ENCODE assay signal across 1 cellular context in genomic region chr1:26478988-26479387, GRCh38.
TF ChIP-seq lines count a peak whose summit lies in the region.

No MANE protein-coding gene starts in this region.

TF ChIP-seq in K562, 482 proteins besides CTCF, POLR2A, EP300 and RAD21:
- TF ChIP-seq THRB (CRISPR knock-in tag; conservative IDR thresholded peaks at IDR 0.05) (no peak), RAD51 (IDR thresholded peaks at IDR 0.05; ENCODE audit: borderline replicate concordance, low read depth) (0 out of 2 replicates have a peak, but pooled peaks have one; percentile 18), MYNN (IDR thresholded peaks at IDR 0.05) (0 out of 2 replicates have a peak, but pooled peaks have one; percentile 21), MYNN (CRISPR knock-in tag; IDR thresholded peaks at IDR 0.05) (no peak), XRCC4 (IDR thresholded peaks at IDR 0.05; ENCODE audit: extremely low read depth, insufficient read depth, insufficient read length) (no peak), POLR2H (tag; IDR thresholded peaks at IDR 0.05; ENCODE audit: low read depth) (peak; percentile 39)
- TF ChIP-seq, protein P1, sequence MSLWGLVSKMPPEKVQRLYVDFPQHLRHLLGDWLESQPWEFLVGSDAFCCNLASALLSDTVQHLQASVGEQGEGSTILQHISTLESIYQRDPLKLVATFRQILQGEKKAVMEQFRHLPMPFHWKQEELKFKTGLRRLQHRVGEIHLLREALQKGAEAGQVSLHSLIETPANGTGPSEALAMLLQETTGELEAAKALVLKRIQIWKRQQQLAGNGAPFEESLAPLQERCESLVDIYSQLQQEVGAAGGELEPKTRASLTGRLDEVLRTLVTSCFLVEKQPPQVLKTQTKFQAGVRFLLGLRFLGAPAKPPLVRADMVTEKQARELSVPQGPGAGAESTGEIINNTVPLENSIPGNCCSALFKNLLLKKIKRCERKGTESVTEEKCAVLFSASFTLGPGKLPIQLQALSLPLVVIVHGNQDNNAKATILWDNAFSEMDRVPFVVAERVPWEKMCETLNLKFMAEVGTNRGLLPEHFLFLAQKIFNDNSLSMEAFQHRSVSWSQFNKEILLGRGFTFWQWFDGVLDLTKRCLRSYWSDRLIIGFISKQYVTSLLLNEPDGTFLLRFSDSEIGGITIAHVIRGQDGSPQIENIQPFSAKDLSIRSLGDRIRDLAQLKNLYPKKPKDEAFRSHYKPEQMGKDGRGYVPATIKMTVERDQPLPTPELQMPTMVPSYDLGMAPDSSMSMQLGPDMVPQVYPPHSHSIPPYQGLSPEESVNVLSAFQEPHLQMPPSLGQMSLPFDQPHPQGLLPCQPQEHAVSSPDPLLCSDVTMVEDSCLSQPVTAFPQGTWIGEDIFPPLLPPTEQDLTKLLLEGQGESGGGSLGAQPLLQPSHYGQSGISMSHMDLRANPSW (CRISPR knock-in tag; IDR thresholded peaks at IDR 0.05), result no peak
